In the genomic region with DNA sequence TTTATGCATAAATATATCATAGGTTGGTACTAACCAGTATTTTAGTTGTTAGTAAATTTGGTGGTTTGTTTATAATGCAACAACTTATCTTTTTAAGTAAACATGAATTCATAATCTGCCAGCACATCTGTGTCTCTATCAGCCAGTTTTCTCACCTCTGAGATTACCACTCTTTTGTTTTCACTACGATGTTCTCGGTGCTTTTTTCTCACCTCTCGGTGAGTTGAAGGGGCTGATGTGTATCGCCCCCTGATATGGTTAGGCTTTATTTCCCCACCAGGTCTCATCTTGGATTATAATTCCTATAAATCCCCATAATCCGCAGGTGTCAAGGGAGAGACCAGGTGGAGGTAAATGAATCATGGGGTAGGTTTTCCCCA, we compare ENCODE assay signal across 24 cellular contexts.
DNase-seq lines count a peak whose midpoint lies in the region; ATAC-seq, FAIRE-seq and TF ChIP-seq lines count a peak whose summit lies in the region.
"Had no signal": no experiment of that assay in that cellular context is flagged by ENCODE, and none has a peak within 500 bp of the region (broad histone marks: within the 10 kb centered on the region; RNA-seq: fewer than 3 reads in every experiment).

No MANE protein-coding gene starts in this region.

- in situ Hi-C loops in GM12878 (cut with MboI) = no loop called here

- RAD21 ChIA-PET in GM12878 (lab: Charles Lee; ENCODE audit: unreplicated experiment) = interaction anchor here (0.8 to 1.6 kb wide), 7 partner anchors 8 to 199 kb away, joined by 3 to 10 read pairs (median 4); no protein-coding TSS in a partner anchor

- TF ChIP-seq POLR2A in GM12878 (IDR thresholded peaks at IDR 0.05; ENCODE audit: low read depth, low read length) = no peak

- H2AFZ ChIP-seq in GM12878 (ENCODE audit: control insufficient read depth, low read depth, low read length) = no peak overlapping the region
- H2AFZ ChIP-seq: GM23338 had no signal

- TF ChIP-seq EP300 in GM12878 (IDR thresholded peaks at IDR 0.05; ENCODE audit: borderline replicate concordance in 1 of 2, control insufficient read depth in 1 of 2, low read depth in 2 of 2, low read length in 2 of 2) = no peak

- H3K4me3 Mint-ChIP-seq in stimulated activated effector memory CD8-positive, alpha-beta T cell treated with anti-CD3 and anti-CD28 coated beads, Interleukin-12 subunit alpha, Interleukin-12 subunit beta, amount 100 ng/mL, for 72 hours = no peak overlapping the region
- H3K4me3 Mint-ChIP-seq: CD4-positive, alpha-beta memory T cell; GM23338 had no signal

- H3K79me2 ChIP-seq in GM12878 (ENCODE audit: control insufficient read depth, insufficient read depth, low read length) = peaks cover 6% of the 10 kb centered on the region

- POLR2A ChIA-PET in GM12878 (lab: Charles Lee) = interaction anchor here (1.0 to 1.2 kb wide), 2 partner anchors 73 to 99 kb away, joined by 3 to 5 read pairs; no protein-coding TSS in a partner anchor

- BruUV-seq in GM12878 (replicated peaks; lab: Mats Ljungman, UMichigan) = no TSS peak

- H3K4me1 ChIP-seq in GM12878 (ENCODE audit: control insufficient read depth, insufficient read depth, low read length) = peaks cover 30% of the 10 kb centered on the region
- H3K4me1 ChIP-seq: BE2C had no signal

- H3K27ac Mint-ChIP-seq in stimulated activated effector memory CD8-positive, alpha-beta T cell treated with anti-CD3 and anti-CD28 coated beads, Interleukin-12 subunit alpha, Interleukin-12 subunit beta, amount 100 ng/mL, for 72 hours = peak overlapping the region; percentile 1
- H3K27ac Mint-ChIP-seq: CD4-positive, alpha-beta memory T cell; GM23338 had no signal

- peak; percentile 65 for ATAC-seq in GM18498 (IDR thresholded peaks at IDR 0.05; ENCODE audit: unreplicated experiment)
- peak; percentile 66 for ATAC-seq in HG02798 (IDR thresholded peaks at IDR 0.05; ENCODE audit: poor library complexity, unreplicated experiment)
- peak; percentile 72 for ATAC-seq in GM12878
- peak; percentile 55 for ATAC-seq in stimulated activated effector memory CD8-positive, alpha-beta T cell treated with anti-CD3 and anti-CD28 coated beads, Interleukin-12 subunit alpha, Interleukin-12 subunit beta, amount 100 ng/mL, for 72 hours
- ATAC-seq in HG03432 (IDR thresholded peaks at IDR 0.05; ENCODE audit: unreplicated experiment) = no peak
- no peak for ATAC-seq in HG03520 (IDR thresholded peaks at IDR 0.05; ENCODE audit: unreplicated experiment)
- ATAC-seq: GM23338, K562 had no signal

- H3K27ac ChIP-seq in GM12878 (ENCODE audit: control insufficient read depth, insufficient read depth) = peak overlapping the region; percentile 15; the same call in 1 of the 2 replicates
- H3K27ac ChIP-seq: C4-2B, HL-60 had no signal

- no peaks in the 10 kb centered on the region; a peak in 1 of 4 replicates for H3K36me3 ChIP-seq in GM12878 (ENCODE audit: control insufficient read depth in 2 of 2, insufficient read depth in 2 of 2, low read length in 1 of 2)
- H3K36me3 ChIP-seq: BE2C had no signal

- H3K9ac ChIP-seq in GM12878 (ENCODE audit: control insufficient read depth, insufficient read depth, low read length) = no peak overlapping the region

- no peaks in the 10 kb centered on the region for H3K27me3 ChIP-seq in GM12878 (replicated peaks in 1 of 2; ENCODE audit: control insufficient read depth in 2 of 2, insufficient read depth in 2 of 2, low read length in 1 of 2)
- H3K27me3 ChIP-seq: BE2C had no signal

- H3K4me3 ChIP-seq in GM12878 = no peak overlapping the region
- H3K4me3 ChIP-seq: GM23338, K562 had no signal

- intact Hi-C loops in GM12878 (cut with micrococcal nuclease; ENCODE audit: unreplicated experiment) = loop anchor here (1.0 kb wide), 1 partner anchor 35 kb away; no protein-coding TSS in a partner anchor

- no peak for FAIRE-seq in GM12878 (lab: Jason Lieb, UNC)
- FAIRE-seq: A204.1, D721Med, G401.6, GM19239, K562 had no signal

- H3K9me3 Mint-ChIP-seq in stimulated activated effector memory CD8-positive, alpha-beta T cell treated with anti-CD3 and anti-CD28 coated beads, Interleukin-12 subunit alpha, Interleukin-12 subunit beta, amount 100 ng/mL, for 72 hours = no peaks in the 10 kb centered on the region
- H3K9me3 Mint-ChIP-seq: GM23338 had no signal

- CTCF ChIA-PET in GM12878 (lab: Yijun Ruan, JAX) = interaction anchor here (0.7 to 2.2 kb wide), 4 partner anchors 9 to 978 kb away, joined by 3 to 7 read pairs (median 4); no protein-coding TSS in a partner anchor

- WGBS in GM12878 (ENCODE audit: insufficient coverage, insufficient replicate concordance, low lambda C conversion rate, missing lambda C conversion rate) = 21% methylated on average over 5 of the region's 5 CpGs

- H3K4me1 Mint-ChIP-seq in stimulated activated effector memory CD8-positive, alpha-beta T cell treated with anti-CD3 and anti-CD28 coated beads, Interleukin-12 subunit alpha, Interleukin-12 subunit beta, amount 100 ng/mL, for 72 hours = peaks cover 34% of the 10 kb centered on the region

- no peaks in the 10 kb centered on the region for H3K36me3 Mint-ChIP-seq in stimulated activated effector memory CD8-positive, alpha-beta T cell treated with anti-CD3 and anti-CD28 coated beads, Interleukin-12 subunit alpha, Interleukin-12 subunit beta, amount 100 ng/mL, for 72 hours

- SMC1A ChIA-PET in GM12878 (lab: Charles Lee; ENCODE audit: uncharacterized antibody, unreplicated experiment) = interaction anchor here (0.7 to 1.4 kb wide), 9 partner anchors 9 to 199 kb away, joined by 3 to 7 read pairs (median 4); no protein-coding TSS in a partner anchor

- H3K9me3 ChIP-seq in GM12878 (replicated peaks; ENCODE audit: control insufficient read depth, insufficient read depth, low read length) = peaks cover 5% of the 10 kb centered on the region
- H3K9me3 ChIP-seq: BE2C had no signal

- no peaks in the 10 kb centered on the region for H4K20me1 ChIP-seq in GM12878 (ENCODE audit: control insufficient read depth, insufficient read depth)

- TF ChIP-seq CTCF in GM12878 (IDR thresholded peaks at IDR 0.05 in 2 of 3, conservative IDR thresholded peaks at IDR 0.05 in 1 of 3; ENCODE audit: control insufficient read depth in 2 of 3, extremely low read depth in 1 of 3, insufficient read depth in 1 of 3, low read depth in 3 of 3, low read length in 3 of 3) = no peak

- H3K4me2 ChIP-seq in GM12878 (ENCODE audit: control insufficient read depth, insufficient read depth) = peak overlapping the region; percentile 65; the same call in 1 of the 2 replicates
- H3K4me2 ChIP-seq: GM23338 had no signal

- no peak for TF ChIP-seq RAD21 in GM12878 (IDR thresholded peaks at IDR 0.05; ENCODE audit: insufficient read depth, low read depth, low read length)

- DNase-seq in GM12878 (ENCODE audit: low read depth, low spot score) = no peak
- DNase-seq in stimulated activated effector memory CD8-positive, alpha-beta T cell treated with anti-CD3 and anti-CD28 coated beads, Interleukin-12 subunit alpha, Interleukin-12 subunit beta, amount 100 ng/mL, for 72 hours (ENCODE audit: low spot score in 2 of 2) = no peak
- no peak for DNase-seq in activated gamma-delta T cell treated with Interleukin-2 at 50 U/mL for 16 hours
- no peak for DNase-seq in midbrain (lab: John Stamatoyannopoulos, UW)
- DNase-seq: BE2C; CD4-positive, alpha-beta memory T cell; COR-L47; DMS153; DMS79 treated with DMSO at 0.1 percent for 48 hours; EL; H7; Karpas-422 had no signal

TF ChIP-seq in GM12878, 131 proteins besides CTCF, POLR2A, EP300 and RAD21 (continues in another document):
- 0 out of 4 replicates have a peak, but pooled peaks of 1 of the 2 experiments have one; percentile 6 for TF ChIP-seq IKZF2 (IDR thresholded peaks at IDR 0.05)
- TF ChIP-seq BRCA1 (IDR thresholded peaks at IDR 0.05; ENCODE audit: low read depth, low read length) = no peak
- no peak for TF ChIP-seq CHD2 (IDR thresholded peaks at IDR 0.05; ENCODE audit: borderline replicate concordance, low read depth, low read length)
- TF ChIP-seq, protein P1, sequence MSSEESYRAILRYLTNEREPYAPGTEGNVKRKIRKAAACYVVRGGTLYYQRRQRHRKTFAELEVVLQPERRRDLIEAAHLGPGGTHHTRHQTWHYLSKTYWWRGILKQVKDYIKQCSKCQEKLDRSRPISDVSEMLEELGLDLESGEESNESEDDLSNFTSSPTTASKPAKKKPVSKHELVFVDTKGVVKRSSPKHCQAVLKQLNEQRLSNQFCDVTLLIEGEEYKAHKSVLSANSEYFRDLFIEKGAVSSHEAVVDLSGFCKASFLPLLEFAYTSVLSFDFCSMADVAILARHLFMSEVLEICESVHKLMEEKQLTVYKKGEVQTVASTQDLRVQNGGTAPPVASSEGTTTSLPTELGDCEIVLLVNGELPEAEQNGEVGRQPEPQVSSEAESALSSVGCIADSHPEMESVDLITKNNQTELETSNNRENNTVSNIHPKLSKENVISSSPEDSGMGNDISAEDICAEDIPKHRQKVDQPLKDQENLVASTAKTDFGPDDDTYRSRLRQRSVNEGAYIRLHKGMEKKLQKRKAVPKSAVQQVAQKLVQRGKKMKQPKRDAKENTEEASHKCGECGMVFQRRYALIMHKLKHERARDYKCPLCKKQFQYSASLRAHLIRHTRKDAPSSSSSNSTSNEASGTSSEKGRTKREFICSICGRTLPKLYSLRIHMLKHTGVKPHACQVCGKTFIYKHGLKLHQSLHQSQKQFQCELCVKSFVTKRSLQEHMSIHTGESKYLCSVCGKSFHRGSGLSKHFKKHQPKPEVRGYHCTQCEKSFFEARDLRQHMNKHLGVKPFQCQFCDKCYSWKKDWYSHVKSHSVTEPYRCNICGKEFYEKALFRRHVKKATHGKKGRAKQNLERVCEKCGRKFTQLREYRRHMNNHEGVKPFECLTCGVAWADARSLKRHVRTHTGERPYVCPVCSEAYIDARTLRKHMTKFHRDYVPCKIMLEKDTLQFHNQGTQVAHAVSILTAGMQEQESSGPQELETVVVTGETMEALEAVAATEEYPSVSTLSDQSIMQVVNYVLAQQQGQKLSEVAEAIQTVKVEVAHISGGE (CRISPR knock-in tag; IDR thresholded peaks at IDR 0.05) = no peak
- TF ChIP-seq, protein P2, sequence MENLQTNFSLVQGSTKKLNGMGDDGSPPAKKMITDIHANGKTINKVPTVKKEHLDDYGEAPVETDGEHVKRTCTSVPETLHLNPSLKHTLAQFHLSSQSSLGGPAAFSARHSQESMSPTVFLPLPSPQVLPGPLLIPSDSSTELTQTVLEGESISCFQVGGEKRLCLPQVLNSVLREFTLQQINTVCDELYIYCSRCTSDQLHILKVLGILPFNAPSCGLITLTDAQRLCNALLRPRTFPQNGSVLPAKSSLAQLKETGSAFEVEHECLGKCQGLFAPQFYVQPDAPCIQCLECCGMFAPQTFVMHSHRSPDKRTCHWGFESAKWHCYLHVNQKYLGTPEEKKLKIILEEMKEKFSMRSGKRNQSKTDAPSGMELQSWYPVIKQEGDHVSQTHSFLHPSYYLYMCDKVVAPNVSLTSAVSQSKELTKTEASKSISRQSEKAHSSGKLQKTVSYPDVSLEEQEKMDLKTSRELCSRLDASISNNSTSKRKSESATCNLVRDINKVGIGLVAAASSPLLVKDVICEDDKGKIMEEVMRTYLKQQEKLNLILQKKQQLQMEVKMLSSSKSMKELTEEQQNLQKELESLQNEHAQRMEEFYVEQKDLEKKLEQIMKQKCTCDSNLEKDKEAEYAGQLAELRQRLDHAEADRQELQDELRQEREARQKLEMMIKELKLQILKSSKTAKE (IDR thresholded peaks at IDR 0.05; ENCODE audit: low read depth, poor library complexity, severe bottlenecking) = peak; percentile 40

Comparison
In these comparisons a context has a peak if more than half of its experiments do, and no peak if none do; other contexts are left out.
1. ATAC-seq: peak in GM18498 (single experiment), HG02798 (single experiment), GM12878 (single experiment) and stimulated activated effector memory CD8-positive, alpha-beta T cell treated with anti-CD3 and anti-CD28 coated beads, Interleukin-12 subunit alpha, Interleukin-12 subunit beta, amount 100 ng/mL, for 72 hours (single experiment); none in HG03432 (single experiment) and HG03520 (single experiment).